25 cellular contexts compared by ENCODE assay signal in genomic region chr3:76061654-76062053, GRCh38.
DNase-seq lines count a peak whose midpoint lies in the region; ATAC-seq, FAIRE-seq and TF ChIP-seq lines count a peak whose summit lies in the region.
"Had no signal": no experiment of that assay in that cellular context is flagged by ENCODE, and none has a peak within 500 bp of the region (broad histone marks: within the 10 kb centered on the region; RNA-seq: fewer than 3 reads in every experiment).

No MANE protein-coding gene starts in this region.

- H3K27ac Mint-ChIP-seq in H9 (peak overlapping the region in 1 of 3 experiments; percentile 94; a peak in 2 of 7 replicates), endodermal cell (peak overlapping the region; percentile 22)
- H3K27ac Mint-ChIP-seq: CD14-positive monocyte; CD4-positive, alpha-beta T cell; CD8-positive, alpha-beta memory T cell had no signal

- H3K79me2 ChIP-seq in H9 (ENCODE audit: insufficient read depth, low read length) (no peaks in the 10 kb centered on the region), trophoblast cell (ENCODE audit: control insufficient read depth, insufficient read depth, low read length, poor library complexity) (no peaks in the 10 kb centered on the region)

- no peak overlapping the region for H2AK5ac ChIP-seq in H9 (ENCODE audit: insufficient read length, low read length)
- no peak overlapping the region for H2AK5ac ChIP-seq in trophoblast cell (ENCODE audit: low read length)

- H3K56ac ChIP-seq in H9 (ENCODE audit: insufficient read length, low read depth, low read length): no peak overlapping the region

- H3K4ac ChIP-seq in H9 (ENCODE audit: low read depth, low read length) (no peak overlapping the region), trophoblast cell (ENCODE audit: low read depth, low read length) (no peak overlapping the region)

- no peaks in the 10 kb centered on the region for H3K23me2 ChIP-seq in H9 (ENCODE audit: insufficient read length, low read depth, low read length, poor library complexity, severe bottlenecking)

- H3T11ph ChIP-seq in H9 (ENCODE audit: low read length): no peak overlapping the region

- H3K4me1 ChIP-seq in H9 (ENCODE audit: insufficient read depth, low read length): peaks cover 9% of the 10 kb centered on the region; the same call in 1 of the 2 replicates
- H3K4me1 ChIP-seq in HUES64 (ENCODE audit: insufficient read depth, low read length): peaks cover 6% of the 10 kb centered on the region; the same call in 1 of the 2 replicates
- no peaks in the 10 kb centered on the region for H3K4me1 ChIP-seq in endodermal cell (ENCODE audit: control insufficient read depth, insufficient read depth, low read length)
- H3K4me1 ChIP-seq in trophoblast cell (ENCODE audit: control insufficient read depth in 1 of 2, insufficient read depth in 2 of 2, low read length in 2 of 2): no peaks in the 10 kb centered on the region
- H3K4me1 ChIP-seq in prostate gland (replicated peaks): no peaks in the 10 kb centered on the region
- H3K4me1 ChIP-seq: A549; BE2C; BLaER1 treated with 17β-estradiol and CSF1 and Interleukin-3, amounts not matched to agents 10 nM and 100 nM had no signal

- H3K9me3 Mint-ChIP-seq in H9: peaks cover 4 to 17% of the 10 kb centered on the region in 2 experiments; a peak in 4 of 5 replicates
- peaks cover 7% of the 10 kb centered on the region for H3K9me3 Mint-ChIP-seq in endodermal cell
- H3K9me3 Mint-ChIP-seq: CD14-positive monocyte had no signal

- FAIRE-seq in RCC 7860 (lab: Jason Lieb, UNC): no peak
- FAIRE-seq: A549, D721Med, GM12891, GM18507 had no signal

- H3K18ac ChIP-seq in H9 (ENCODE audit: insufficient read length, low read depth, low read length) (no peak overlapping the region), trophoblast cell (ENCODE audit: low read length) (no peak overlapping the region)

- no peaks in the 10 kb centered on the region for H3K27me3 ChIP-seq in H9 (ENCODE audit: insufficient read depth, low read length)
- no peaks in the 10 kb centered on the region for H3K27me3 ChIP-seq in HUES64 (ENCODE audit: insufficient read depth, low read length)
- no peaks in the 10 kb centered on the region for H3K27me3 ChIP-seq in endodermal cell (ENCODE audit: control insufficient read depth, insufficient read depth, low read length, poor library complexity, severe bottlenecking)
- no peaks in the 10 kb centered on the region for H3K27me3 ChIP-seq in trophoblast cell (ENCODE audit: insufficient read depth, low read length)
- H3K27me3 ChIP-seq in prostate gland (replicated peaks; ENCODE audit: insufficient read depth): no peaks in the 10 kb centered on the region
- H3K27me3 ChIP-seq: BE2C; BLaER1 treated with 17β-estradiol and CSF1 and Interleukin-3, amounts not matched to agents 10 nM and 100 nM had no signal

- H3K27ac ChIP-seq in H9 (ENCODE audit: insufficient read length, low read depth, low read length) (no peak overlapping the region), HUES64 (ENCODE audit: low read depth, low read length) (0 out of 2 replicates have a peak overlapping the region, but pooled peaks have one; percentile 60), endodermal cell (ENCODE audit: low read depth, low read length) (no peak overlapping the region), trophoblast cell (ENCODE audit: low read depth, low read length) (no peak overlapping the region), prostate gland (no peak overlapping the region)
- H3K27ac ChIP-seq: A549; BLaER1 treated with 17β-estradiol and CSF1 and Interleukin-3, amounts not matched to agents 10 nM and 100 nM had no signal

- no peak overlapping the region for H2BK5ac ChIP-seq in H9 (ENCODE audit: insufficient read length, low read length)
- H2BK5ac ChIP-seq in trophoblast cell (ENCODE audit: low read depth, low read length, poor library complexity): no peak overlapping the region

- WGBS in H9 (ENCODE audit: extremely low coverage, insufficient read length, low lambda C conversion rate): no CpG with 5 or more reads among the region's 3 CpGs
- WGBS in HUES64: 85% methylated on average over 3 of the region's 3 CpGs
- WGBS in endodermal cell (ENCODE audit: insufficient coverage in 1 of 2, insufficient read length in 1 of 2), 2 experiments: 84% methylated on average over 3 of the region's 3 CpGs
- no CpG with 5 or more reads among the region's 3 CpGs for WGBS in trophoblast cell (ENCODE audit: extremely low coverage, insufficient coverage, insufficient read length)
- WGBS in prostate gland: 94% methylated on average over 3 of the region's 3 CpGs

- no peak overlapping the region for H2AFZ ChIP-seq in H9 (ENCODE audit: low read length)
- no peak overlapping the region for H2AFZ ChIP-seq in trophoblast cell (ENCODE audit: insufficient read depth, low read length, poor library complexity)

- H3K36me3 ChIP-seq in HUES64 (ENCODE audit: insufficient read depth, low read length) (no peaks in the 10 kb centered on the region), endodermal cell (ENCODE audit: control insufficient read depth, insufficient read depth, low read length) (no peaks in the 10 kb centered on the region), trophoblast cell (ENCODE audit: control insufficient read depth in 1 of 2, insufficient read depth in 2 of 2, low read length in 2 of 2) (no peaks in the 10 kb centered on the region), prostate gland (no peaks in the 10 kb centered on the region)
- H3K36me3 ChIP-seq: BE2C; BLaER1 treated with 17β-estradiol and CSF1 and Interleukin-3, amounts not matched to agents 10 nM and 100 nM had no signal

- H4K5ac ChIP-seq in H9 (ENCODE audit: insufficient read length, low read depth, low read length): no peak overlapping the region

- H4K12ac ChIP-seq in trophoblast cell (ENCODE audit: low read depth, low read length): no peak overlapping the region

- peak overlapping the region; percentile 15 for H2BK12ac ChIP-seq in H9 (ENCODE audit: insufficient read length, low read depth, low read length)
- H2BK12ac ChIP-seq in trophoblast cell (ENCODE audit: low read length): no peak overlapping the region

- no peaks in the 10 kb centered on the region for H4K20me1 ChIP-seq in H9 (ENCODE audit: control insufficient read depth, insufficient read depth, insufficient read length)
- H4K20me1 ChIP-seq: BLaER1 treated with 17β-estradiol and CSF1 and Interleukin-3, amounts not matched to agents 10 nM and 100 nM had no signal

- H3K36me3 Mint-ChIP-seq in H9 (ENCODE audit: insufficient read depth in 1 of 3, low read depth in 3 of 3) (peaks cover 7 to 19% (median 9%) of the 10 kb centered on the region in 3 experiments), endodermal cell (ENCODE audit: low read depth) (no peaks in the 10 kb centered on the region)
- H3K36me3 Mint-ChIP-seq: CD14-positive monocyte; CD8-positive, alpha-beta memory T cell had no signal

- H2BK120ac ChIP-seq in H9 (ENCODE audit: low read depth, low read length, poor library complexity, severe bottlenecking) (no peak overlapping the region), trophoblast cell (ENCODE audit: insufficient read depth, low read length, poor library complexity) (no peak overlapping the region)

- H3K4me1 Mint-ChIP-seq in H9 (peaks cover 18 to 30% of the 10 kb centered on the region in 2 experiments), endodermal cell (no peaks in the 10 kb centered on the region)
- H3K4me1 Mint-ChIP-seq: CD14-positive monocyte; CD8-positive, alpha-beta memory T cell had no signal

- H3K4me2 ChIP-seq in H9 (ENCODE audit: insufficient read depth, insufficient read length, low read length) (no peak overlapping the region), trophoblast cell (ENCODE audit: low read length) (peak overlapping the region; percentile 12)
- H3K4me2 ChIP-seq: A549; BLaER1 treated with 17β-estradiol and CSF1 and Interleukin-3, amounts not matched to agents 10 nM and 100 nM had no signal

- H3K14ac ChIP-seq in H9 (ENCODE audit: insufficient read depth, low read length): no peak overlapping the region
- H3K14ac ChIP-seq in trophoblast cell (ENCODE audit: low read length): no peak overlapping the region

- DNase-seq in H9: no peak
- DNase-seq in endodermal cell: no peak
- DNase-seq in trophoblast cell: no peak
- DNase-seq in RCC 7860 (ENCODE audit: low spot score): no peak
- DNase-seq in prostate gland (ENCODE audit: low spot score): no peak
- DNase-seq: 8988T; ACHN; AML-193; BE2C; CD4-positive, alpha-beta T cell; CD8-positive, alpha-beta memory T cell; DMS 273 treated with DMSO at 0.1 percent for 48 hours; DMS79 treated with DMSO at 0.1 percent for 48 hours; GF-D8; GOT3; HCEC 1CT had no signal

- no peak overlapping the region for H3K9ac ChIP-seq in H9 (ENCODE audit: extremely low read depth, insufficient read length, low read length)
- no peak overlapping the region for H3K9ac ChIP-seq in HUES64 (ENCODE audit: low read depth, low read length)
- no peak overlapping the region for H3K9ac ChIP-seq in endodermal cell (ENCODE audit: extremely low read depth, low read length, poor library complexity, severe bottlenecking)
- no peak overlapping the region for H3K9ac ChIP-seq in trophoblast cell (ENCODE audit: low read length)
- H3K9ac ChIP-seq: BLaER1 treated with 17β-estradiol and CSF1 and Interleukin-3, amounts not matched to agents 10 nM and 100 nM had no signal

- H3K9me3 ChIP-seq in H9 (ENCODE audit: control insufficient read depth, low read depth, low read length) (no peaks in the 10 kb centered on the region), HUES64 (ENCODE audit: insufficient read depth, low read depth, low read length) (0 out of 2 replicates have a peak, but pooled peaks cover 5% of the 10 kb centered on the region), endodermal cell (ENCODE audit: control insufficient read depth, low read length) (peaks cover 6% of the 10 kb centered on the region), trophoblast cell (ENCODE audit: insufficient read depth, low read depth, low read length) (no peaks in the 10 kb centered on the region), prostate gland (no peaks in the 10 kb centered on the region)
- H3K9me3 ChIP-seq: BE2C had no signal

- intact Hi-C loops in prostate gland (cut with DNase I): no loop called here

- no peak overlapping the region for H4K8ac ChIP-seq in H9 (replicated peaks; ENCODE audit: insufficient read length, low read depth, low read length)
- H4K8ac ChIP-seq in trophoblast cell (ENCODE audit: low read depth, low read length): no peak overlapping the region

- ATAC-seq in HG02981 (IDR thresholded peaks at IDR 0.05; ENCODE audit: unreplicated experiment) (no peak), HG03097 (IDR thresholded peaks at IDR 0.05; ENCODE audit: low FRiP score, unreplicated experiment) (no peak)
- ATAC-seq: A549 had no signal

- TF ChIP-seq CTCF in H9 (conservative IDR thresholded peaks at IDR 0.05) (no peak), endodermal cell (conservative IDR thresholded peaks at IDR 0.05) (no peak), prostate gland (IDR thresholded peaks at IDR 0.05) (no peak)

- H3K23ac ChIP-seq in H9 (ENCODE audit: insufficient read length, low read depth, low read length): no peak overlapping the region
- no peak overlapping the region for H3K23ac ChIP-seq in trophoblast cell (ENCODE audit: low read length)

- H2BK20ac ChIP-seq in H9 (ENCODE audit: low read depth, low read length, poor library complexity, severe bottlenecking): peak overlapping the region; percentile 26

- no peak for TF ChIP-seq POLR2A in prostate gland (IDR thresholded peaks at IDR 0.05)

- H4K91ac ChIP-seq in H9 (ENCODE audit: insufficient read length, low read depth, low read length): no peak overlapping the region
- no peak overlapping the region for H4K91ac ChIP-seq in trophoblast cell (ENCODE audit: low read depth, low read length)

- no peak overlapping the region for H2BK15ac ChIP-seq in H9 (ENCODE audit: low read depth, low read length)

- H3K4me3 Mint-ChIP-seq in H9 (no peak overlapping the region), endodermal cell (no peak overlapping the region)
- H3K4me3 Mint-ChIP-seq: CD14-positive monocyte; CD4-positive, alpha-beta T cell; CD8-positive, alpha-beta memory T cell had no signal

- H3K27me3 Mint-ChIP-seq in H9 (ENCODE audit: low read depth): no peaks in the 10 kb centered on the region
- H3K27me3 Mint-ChIP-seq in endodermal cell (ENCODE audit: insufficient read depth): no peaks in the 10 kb centered on the region
- H3K27me3 Mint-ChIP-seq: CD4-positive, alpha-beta T cell; CD8-positive, alpha-beta memory T cell had no signal

- no peak overlapping the region for H3K4me3 ChIP-seq in HUES64 (ENCODE audit: low read length)
- H3K4me3 ChIP-seq in endodermal cell (ENCODE audit: low read length): no peak overlapping the region
- no peak overlapping the region for H3K4me3 ChIP-seq in trophoblast cell (ENCODE audit: low read depth, low read length)
- no peak overlapping the region for H3K4me3 ChIP-seq in prostate gland
- H3K4me3 ChIP-seq: A549; BLaER1 treated with 17β-estradiol and CSF1 and Interleukin-3, amounts not matched to agents 10 nM and 100 nM had no signal

- H3K79me1 ChIP-seq in H9 (ENCODE audit: insufficient read depth, low read depth, low read length, poor library complexity, severe bottlenecking): no peaks in the 10 kb centered on the region
- H3K79me1 ChIP-seq in trophoblast cell (ENCODE audit: low read length): no peaks in the 10 kb centered on the region
